ENCODE assay signal across 11 cellular contexts in genomic region chr20:20489623-20490341, GRCh38.
DNase-seq lines count a peak whose midpoint lies in the region; ATAC-seq, FAIRE-seq and TF ChIP-seq lines count a peak whose summit lies in the region.
"Had no signal": no experiment of that assay in that cellular context is flagged by ENCODE, and none has a peak within 500 bp of the region (broad histone marks: within the 10 kb centered on the region; RNA-seq: fewer than 3 reads in every experiment).

No MANE protein-coding gene starts in this region.

- peak; percentile 59 for ATAC-seq in GM19455 (IDR thresholded peaks at IDR 0.05; ENCODE audit: unreplicated experiment)
- peak; percentile 27 for ATAC-seq in HG03066 (IDR thresholded peaks at IDR 0.05; ENCODE audit: low read depth, unreplicated experiment)
- ATAC-seq in omental fat pad (ENCODE audit: low FRiP score) = no peak
- ATAC-seq in activated CD4-positive, CD25-positive, alpha-beta regulatory T cell treated with anti-CD3 and anti-CD28 coated beads, Interleukin-2, amount 50 U/mL, for 24 hours = no peak

- no peak for TF ChIP-seq CTCF in omental fat pad (IDR thresholded peaks at IDR 0.05)

- peak; percentile 57 for FAIRE-seq in GM18507 (lab: Jason Lieb, UNC)

- DNase-seq in GM18507 (ENCODE audit: extremely low spot score, insufficient read length, low read depth) (no peak), astrocyte of the hippocampus (ENCODE audit: low read depth, low spot score) (peak; percentile 11), cerebellar cortex (ENCODE audit: low spot score) (no peak), omental fat pad (ENCODE audit: low spot score) (no peak), NCI-H345 (lab: John Stamatoyannopoulos, UW) (no peak)
- DNase-seq: colonic mucosa, naive B cell, NCI-H226 had no signal

Comparison
In these comparisons a context has a peak if more than half of its experiments do, and no peak if none do; other contexts are left out.
1. ATAC-seq: peak in GM19455 (single experiment) and HG03066 (single experiment); none in omental fat pad (single experiment) and activated CD4-positive, CD25-positive, alpha-beta regulatory T cell treated with anti-CD3 and anti-CD28 coated beads, Interleukin-2, amount 50 U/mL, for 24 hours (0 of 2).